10 cellular contexts compared by ENCODE assay signal in the genomic region with DNA sequence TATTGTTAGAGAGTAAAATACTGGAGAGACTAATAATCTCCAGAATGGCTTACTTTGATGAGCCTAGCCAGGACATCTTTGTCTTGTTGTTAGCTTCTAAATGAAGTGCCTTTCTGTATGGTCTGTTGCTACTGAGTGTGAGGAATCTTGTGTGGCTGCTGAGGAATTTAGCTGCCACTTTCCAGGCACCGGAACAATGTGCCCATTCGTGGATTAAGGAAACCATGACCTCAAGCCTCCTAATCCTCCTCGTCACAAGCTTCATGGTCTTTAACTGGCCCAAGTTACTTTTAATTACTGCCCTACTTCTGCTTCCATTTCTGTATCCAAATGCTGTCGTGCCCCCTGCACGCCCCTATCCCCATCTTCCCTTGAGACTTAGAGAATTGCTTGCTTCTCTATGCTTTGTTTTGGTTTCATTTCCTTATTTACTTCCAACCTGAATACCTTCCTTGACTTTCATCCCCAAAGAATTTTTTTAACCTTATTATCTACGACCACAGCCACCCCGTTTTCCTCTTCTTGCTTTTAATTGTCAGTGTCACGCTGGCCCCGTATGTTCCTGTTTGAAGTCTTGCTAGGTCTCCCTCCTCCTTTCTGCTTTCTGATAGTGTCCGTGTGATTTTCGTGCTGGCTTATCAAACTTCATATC. TPM values are rescaled to one million over a fixed set of nuclear protein-coding genes. Genes with fewer than 3 reads are reported as not detected.
A peak's percentile ranks its signal among the peaks of the same experiment; 100 is the strongest.
DNase-seq lines count a peak whose midpoint lies in the region; ATAC-seq and TF ChIP-seq lines count a peak whose summit lies in the region.
"Had no signal": no experiment of that assay in that cellular context is flagged by ENCODE, and none has a peak within 500 bp of the region (broad histone marks: within the 10 kb centered on the region; RNA-seq: fewer than 3 reads in every experiment).

No MANE protein-coding gene starts in this region.

- TF ChIP-seq EP300 in upper lobe of left lung (IDR thresholded peaks at IDR 0.05): no peak

- 71 to 79% methylated on average over 8 to 9 of the region's 11 CpGs for WGBS in mesodermal cell (ENCODE audit: insufficient coverage in 2 of 2), 2 experiments
- WGBS in upper lobe of left lung, 2 donors: 40 to 43% methylated on average over 11 of the region's 11 CpGs

- H3K27me3 ChIP-seq in cardiac muscle cell (no peaks in the 10 kb centered on the region), upper lobe of left lung (no peaks in the 10 kb centered on the region)

- TF ChIP-seq POLR2A in upper lobe of left lung (IDR thresholded peaks at IDR 0.05): no peak

- H3K9me3 ChIP-seq in cardiac muscle cell (ENCODE audit: low read depth) (no peaks in the 10 kb centered on the region), mesodermal cell (ENCODE audit: control insufficient read depth, low read length) (no peaks in the 10 kb centered on the region), upper lobe of left lung (no peaks in the 10 kb centered on the region)

- no peaks in the 10 kb centered on the region for H3K36me3 ChIP-seq in cardiac muscle cell
- H3K36me3 ChIP-seq in mesodermal cell (ENCODE audit: control insufficient read depth, insufficient read depth, low read length): peaks cover 15% of the 10 kb centered on the region
- H3K36me3 ChIP-seq in upper lobe of left lung: peaks cover 0 to 7% (median 0%) of the 10 kb centered on the region in 4 donors

- H3K4me1 ChIP-seq in cardiac muscle cell (ENCODE audit: low read depth) (peaks cover 16% of the 10 kb centered on the region), mesodermal cell (ENCODE audit: control insufficient read depth, insufficient read depth, low read length, poor library complexity, severe bottlenecking) (peaks cover 34% of the 10 kb centered on the region), upper lobe of left lung (peaks cover 6 to 17% (median 12%) of the 10 kb centered on the region in 4 donors)

- peak overlapping the region; percentile 29 for H3K27ac ChIP-seq in cardiac muscle cell
- H3K27ac ChIP-seq in mesodermal cell (ENCODE audit: low read depth, low read length, severe bottlenecking): peak overlapping the region; percentile 87
- peak overlapping the region in 2 of 4 donors; percentile 23 to 62 for H3K27ac ChIP-seq in upper lobe of left lung

- no peak overlapping the region for H3K4me3 ChIP-seq in cardiac muscle cell
- H3K4me3 ChIP-seq in mesodermal cell (ENCODE audit: extremely low read depth, insufficient read depth, low read length, poor library complexity, severe bottlenecking): no peak overlapping the region
- peak overlapping the region in 3 of 4 donors; percentile 18 to 32 (median 27) for H3K4me3 ChIP-seq in upper lobe of left lung

- intact Hi-C loops in Right ventricle myocardium superior (cut with DNase I): no loop called here

- TF ChIP-seq CTCF in cardiac muscle cell (IDR thresholded peaks at IDR 0.05; ENCODE audit: low read depth, low read length) (no peak), upper lobe of left lung (IDR thresholded peaks at IDR 0.05) (no peak)

- DNase-seq in cardiac muscle cell (ENCODE audit: low read depth in 1 of 2, low spot score in 1 of 2): peak in 1 of 2 donors; percentile 76
- no peak for DNase-seq in Right ventricle myocardium superior
- peak; percentile 77 for DNase-seq in dermis blood vessel endothelial cell
- no peak for DNase-seq in upper lobe of left lung
- DNase-seq in SIG-M5 (lab: John Stamatoyannopoulos, UW): no peak
- no peak for DNase-seq in NCI-H1048 (lab: John Stamatoyannopoulos, UW)
- DNase-seq: erythroblast, naive B cell had no signal

- ATAC-seq in Right ventricle myocardium superior (ENCODE audit: poor library complexity) (no peak), upper lobe of left lung (ENCODE audit: low FRiP score in 2 of 2) (peak in 1 of 2 donors; percentile 19), HG02884 (IDR thresholded peaks at IDR 0.05; ENCODE audit: unreplicated experiment) (no peak)

RNA-seq across cellular contexts. Expression of gene RNF217, which starts 40.0 kb away (rescaled TPM):
- total RNA-seq in cardiac muscle cell (20.6 and 27.1 TPM in 2 replicates), Right ventricle myocardium superior (9.0 TPM), dermis blood vessel endothelial cell (17.5 and 41.7 TPM in 2 replicates), upper lobe of left lung (10 to 100 TPM; 14.6 to 55.5 (median 31.9) TPM)
- polyA plus RNA-seq in cardiac muscle cell: 9.4 and 13.2 TPM in 2 replicates
- polyA plus RNA-seq in mesodermal cell (2013, experiment 1 of 2): 13.2 TPM
- polyA plus RNA-seq in mesodermal cell (2013, experiment 2 of 2): 11.8 TPM

Comparison
In these comparisons a context has a peak if more than half of its experiments do, and no peak if none do; other contexts are left out.
1. H3K4me3 ChIP-seq: peak in upper lobe of left lung (3 of 4); none in cardiac muscle cell (single experiment) and mesodermal cell (single experiment).